In genomic region chr10:35343739-35344138, GRCh38 we compare ENCODE assay signal across 20 cellular contexts.
"Had no signal": no experiment of that assay in that cellular context is flagged by ENCODE, and none has a peak within 500 bp of the region (broad histone marks: within the 10 kb centered on the region; RNA-seq: fewer than 3 reads in every experiment).

No MANE protein-coding gene starts in this region.

- DNase-seq: activated CD4-positive, alpha-beta memory T cell treated with anti-CD3 and anti-CD28 coated beads, Interleukin-2, amount 10 ng/mL, durations not matched to agents 7 days and 5 days; activated CD4-positive, alpha-beta T cell treated with anti-CD3 and anti-CD28 coated beads for 48 hours; anterior cingulate cortex; caudate nucleus; endodermal cell; foreskin fibroblast; kidney; left lung; occipital lobe; posterior cingulate gyrus; spleen; stimulated activated CD4-positive, alpha-beta T cell treated with anti-CD3 and anti-CD28 coated beads, Interleukin-4, amount 100 ng/mL, for 4 hours; stimulated activated naive CD4-positive, alpha-beta T cell; T-cell had no signal

- H3K27ac Mint-ChIP-seq: activated CD4-positive, alpha-beta memory T cell treated with anti-CD3 and anti-CD28 coated beads, Interleukin-2, amount 10 ng/mL, durations not matched to agents 7 days and 5 days; activated T-helper 2 cell treated with anti-CD3 and anti-CD28 coated beads, Interferon-gamma antibody, Interleukin-2, Interleukin-4, amounts not matched to agents 10 μg/mL and 5 μg/mL and 100 μg/mL, durations not matched to agents 14 hours and 24 hours and 36 hours; brain; endodermal cell; mesothelial cell of epicardium; T-cell; WTC11 had no signal

- H3K9me3 Mint-ChIP-seq: activated CD4-positive, alpha-beta memory T cell treated with anti-CD3 and anti-CD28 coated beads, Interleukin-2, amount 10 ng/mL, durations not matched to agents 7 days and 5 days; activated T-helper 2 cell treated with anti-CD3 and anti-CD28 coated beads, Interferon-gamma antibody, Interleukin-2, Interleukin-4, amounts not matched to agents 10 μg/mL and 5 μg/mL and 100 μg/mL, durations not matched to agents 14 hours and 24 hours and 36 hours; endodermal cell; mesothelial cell of epicardium; T-cell; WTC11 had no signal

- FAIRE-seq: kidney, urothelium cell line had no signal

- H3K36me3 Mint-ChIP-seq: mesothelial cell of epicardium had no signal

- ATAC-seq: left lung, SK-N-SH treated with all-trans-retinoic acid at 6 μM for 48 hours, T-cell, WTC11 had no signal

- H3K27me3 Mint-ChIP-seq: activated CD4-positive, alpha-beta memory T cell treated with anti-CD3 and anti-CD28 coated beads, Interleukin-2, amount 10 ng/mL, durations not matched to agents 7 days and 5 days; brain; T-cell had no signal

- H3K4me3 Mint-ChIP-seq: activated CD4-positive, alpha-beta memory T cell treated with anti-CD3 and anti-CD28 coated beads, Interleukin-2, amount 10 ng/mL, durations not matched to agents 7 days and 5 days; brain; endodermal cell; mesothelial cell of epicardium; T-cell; WTC11 had no signal
